ENCODE assay signal across 15 cellular contexts in the genomic region with DNA sequence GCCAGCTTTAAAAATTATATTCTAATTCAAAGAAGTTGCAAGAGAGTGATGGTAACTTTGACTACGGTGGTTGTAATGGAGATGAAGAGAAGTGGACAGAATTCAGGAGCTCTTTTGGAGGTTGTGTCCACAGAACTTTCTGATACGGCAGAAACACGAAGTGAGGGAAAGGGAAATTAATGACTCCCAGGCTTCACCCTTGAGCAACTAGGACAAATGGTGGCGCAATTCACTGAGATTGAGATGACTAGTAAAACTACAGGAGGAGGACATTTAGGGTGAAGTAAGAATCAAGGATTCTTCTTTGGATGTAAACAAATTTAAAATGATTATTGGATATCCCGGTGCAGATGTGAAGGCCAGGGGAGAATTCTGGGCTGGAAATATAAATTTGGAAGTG.
DNase-seq lines count a peak whose midpoint lies in the region; ATAC-seq, FAIRE-seq and TF ChIP-seq lines count a peak whose summit lies in the region.
"Had no signal": no experiment of that assay in that cellular context is flagged by ENCODE, and none has a peak within 500 bp of the region (broad histone marks: within the 10 kb centered on the region; RNA-seq: fewer than 3 reads in every experiment).

No MANE protein-coding gene starts in this region.

- DNase-seq in Right ventricle myocardium superior (no peak), cardiac septum (ENCODE audit: low spot score) (no peak), SKM-1 (lab: John Stamatoyannopoulos, UW; ENCODE audit: unreplicated experiment) (peak; percentile 5), HepG2 (ENCODE audit: low spot score) (no peak), upper lobe of right lung (no peak), D341Med (ENCODE audit: low spot score) (no peak)
- DNase-seq: activated CD4-positive, alpha-beta T cell treated with anti-CD3 and anti-CD28 coated beads for 1 hour; DMS79 treated with DMSO at 0.1 percent for 48 hours; islet precursor cell; SHP77 treated with DMSO at 0.1 percent for 48 hours had no signal

- H3K27ac ChIP-seq in HepG2 (ENCODE audit: extremely low read length, insufficient read depth, low read length) (no peak overlapping the region), upper lobe of right lung (peak overlapping the region; percentile 61)
- H3K27ac ChIP-seq: foreskin keratinocyte, KMS-11 had no signal

- H3K36me3 ChIP-seq in HepG2 (replicated peaks in 1 of 2; ENCODE audit: control insufficient read depth in 1 of 2, insufficient read depth in 2 of 2, low read length in 2 of 2): no peaks in the 10 kb centered on the region
- H3K36me3 ChIP-seq in upper lobe of right lung: no peaks in the 10 kb centered on the region

- no peak overlapping the region for H3K9ac ChIP-seq in HepG2 (ENCODE audit: insufficient read depth, low read depth, low read length)
- H3K9ac ChIP-seq: KMS-11 had no signal

- H3K4me1 ChIP-seq in HepG2 (ENCODE audit: insufficient read depth, low read length) (0 out of 2 replicates have a peak, but pooled peaks cover 11% of the 10 kb centered on the region), upper lobe of right lung (no peaks in the 10 kb centered on the region)

- no peaks in the 10 kb centered on the region for H3K79me2 ChIP-seq in HepG2 (ENCODE audit: insufficient read depth, low read length)

- no peak for TF ChIP-seq POLR2A in HepG2 (IDR thresholded peaks at IDR 0.05; ENCODE audit: insufficient read depth in 1 of 2, low read depth in 2 of 2, low read length in 2 of 2)

- H4K20me1 ChIP-seq in HepG2 (ENCODE audit: insufficient read depth, low read length): no peaks in the 10 kb centered on the region

- BruUV-seq in HepG2 (replicated peaks; lab: Mats Ljungman, UMichigan): no TSS peak

- 67% methylated on average over 5 of the region's 5 CpGs for WGBS in HepG2 (ENCODE audit: low lambda C conversion rate)

- peaks cover 0 to 6% of the 10 kb centered on the region in 2 experiments; a peak in 1 of 5 replicates for H3K27me3 ChIP-seq in HepG2 (ENCODE audit: control insufficient read depth in 1 of 2, insufficient read depth in 2 of 2, low read length in 2 of 2)
- H3K27me3 ChIP-seq in upper lobe of right lung: no peaks in the 10 kb centered on the region
- H3K27me3 ChIP-seq: foreskin keratinocyte had no signal

- no peaks in the 10 kb centered on the region for H3K9me3 ChIP-seq in HepG2 (ENCODE audit: low read length)
- no peaks in the 10 kb centered on the region for H3K9me3 ChIP-seq in upper lobe of right lung

- POLR2A ChIA-PET in HepG2 (lab: Yijun Ruan, JAX): no interaction called here

- TF ChIP-seq CTCF in HepG2 (CRISPR knock-in tag; IDR thresholded peaks at IDR 0.05) (no peak), upper lobe of right lung (IDR thresholded peaks at IDR 0.05) (no peak)

- intact Hi-C loops in Right ventricle myocardium superior (cut with DNase I) (no loop called here), cardiac septum (cut with DNase I) (loop anchor here (5.0 kb wide), 2 partner anchors 47 to 322 kb away; no protein-coding TSS in a partner anchor), HepG2 (cut with micrococcal nuclease; ENCODE audit: unreplicated experiment) (no loop called here), upper lobe of right lung (cut with DNase I) (loop anchor here (10.0 kb wide), 1 partner anchor 50 kb away; no protein-coding TSS in a partner anchor)

- no peak overlapping the region; the same call in 1 of the 2 replicates for H3K4me2 ChIP-seq in HepG2 (ENCODE audit: low read depth, low read length)

- ATAC-seq in Right ventricle myocardium superior (ENCODE audit: poor library complexity) (peak; percentile 59), HepG2 (no peak), upper lobe of right lung (peak; percentile 56), GM19035 (IDR thresholded peaks at IDR 0.05; ENCODE audit: unreplicated experiment) (no peak), HG03442 (IDR thresholded peaks at IDR 0.05; ENCODE audit: unreplicated experiment) (no peak)
- ATAC-seq: foreskin keratinocyte had no signal

- H3K4me3 ChIP-seq in HepG2 (replicated peaks in 1 of 3; ENCODE audit: insufficient read depth in 1 of 3, low read depth in 2 of 3, low read length in 3 of 3) (0 out of 6 replicates have a peak overlapping the region, but pooled peaks of 1 of the 3 experiments have one; percentile 50), upper lobe of right lung (no peak overlapping the region)

- in situ Hi-C loops in HepG2 (cut with HindIII; ENCODE audit: extremely low pct_ligation_motif_present, low pct_unique_long_range_greater_than_20kb): loop anchor here (5.0 kb wide), 1 partner anchor 322 kb away; no protein-coding TSS in a partner anchor

- CTCF ChIA-PET in HepG2 (lab: Yijun Ruan, JAX; ENCODE audit: low intra/inter-chr PET ratio, low total read pairs): interaction anchor here (3.3 kb wide), 1 partner anchor 321 kb away, joined by 17 read pairs; no protein-coding TSS in a partner anchor

- H2AFZ ChIP-seq in HepG2 (ENCODE audit: low read length): no peak overlapping the region

- TF ChIP-seq RAD21 in HepG2 (CRISPR knock-in tag; IDR thresholded peaks at IDR 0.05): no peak

- FAIRE-seq in HepG2 (lab: Jason Lieb, UNC): no peak
- FAIRE-seq: urothelium cell line had no signal

- TF ChIP-seq EP300 in HepG2 (IDR thresholded peaks at IDR 0.05; ENCODE audit: low read depth in 2 of 2, low read length in 2 of 2) (no peak), HepG2 (CRISPR knock-in tag; IDR thresholded peaks at IDR 0.05; ENCODE audit: borderline replicate concordance) (no peak)

TF ChIP-seq in HepG2, 621 proteins besides CTCF, POLR2A, EP300 and RAD21:
- 0 out of 2 replicates have a peak, but pooled peaks have one; percentile 25 for TF ChIP-seq CEBPG (CRISPR knock-in tag; IDR thresholded peaks at IDR 0.05)
- TF ChIP-seq PRMT3 (CRISPR knock-in tag; IDR thresholded peaks at IDR 0.05; ENCODE audit: borderline replicate concordance, low read depth): no peak
- peak; percentile 47; the same call in 1 of the 2 replicates for TF ChIP-seq CEBPB (IDR thresholded peaks at IDR 0.05; ENCODE audit: borderline replicate concordance, low read depth, low read length)
- TF ChIP-seq ZNF282 (IDR thresholded peaks at IDR 0.05; ENCODE audit: partially characterized antibody): no peak
- TF ChIP-seq, protein P1, sequence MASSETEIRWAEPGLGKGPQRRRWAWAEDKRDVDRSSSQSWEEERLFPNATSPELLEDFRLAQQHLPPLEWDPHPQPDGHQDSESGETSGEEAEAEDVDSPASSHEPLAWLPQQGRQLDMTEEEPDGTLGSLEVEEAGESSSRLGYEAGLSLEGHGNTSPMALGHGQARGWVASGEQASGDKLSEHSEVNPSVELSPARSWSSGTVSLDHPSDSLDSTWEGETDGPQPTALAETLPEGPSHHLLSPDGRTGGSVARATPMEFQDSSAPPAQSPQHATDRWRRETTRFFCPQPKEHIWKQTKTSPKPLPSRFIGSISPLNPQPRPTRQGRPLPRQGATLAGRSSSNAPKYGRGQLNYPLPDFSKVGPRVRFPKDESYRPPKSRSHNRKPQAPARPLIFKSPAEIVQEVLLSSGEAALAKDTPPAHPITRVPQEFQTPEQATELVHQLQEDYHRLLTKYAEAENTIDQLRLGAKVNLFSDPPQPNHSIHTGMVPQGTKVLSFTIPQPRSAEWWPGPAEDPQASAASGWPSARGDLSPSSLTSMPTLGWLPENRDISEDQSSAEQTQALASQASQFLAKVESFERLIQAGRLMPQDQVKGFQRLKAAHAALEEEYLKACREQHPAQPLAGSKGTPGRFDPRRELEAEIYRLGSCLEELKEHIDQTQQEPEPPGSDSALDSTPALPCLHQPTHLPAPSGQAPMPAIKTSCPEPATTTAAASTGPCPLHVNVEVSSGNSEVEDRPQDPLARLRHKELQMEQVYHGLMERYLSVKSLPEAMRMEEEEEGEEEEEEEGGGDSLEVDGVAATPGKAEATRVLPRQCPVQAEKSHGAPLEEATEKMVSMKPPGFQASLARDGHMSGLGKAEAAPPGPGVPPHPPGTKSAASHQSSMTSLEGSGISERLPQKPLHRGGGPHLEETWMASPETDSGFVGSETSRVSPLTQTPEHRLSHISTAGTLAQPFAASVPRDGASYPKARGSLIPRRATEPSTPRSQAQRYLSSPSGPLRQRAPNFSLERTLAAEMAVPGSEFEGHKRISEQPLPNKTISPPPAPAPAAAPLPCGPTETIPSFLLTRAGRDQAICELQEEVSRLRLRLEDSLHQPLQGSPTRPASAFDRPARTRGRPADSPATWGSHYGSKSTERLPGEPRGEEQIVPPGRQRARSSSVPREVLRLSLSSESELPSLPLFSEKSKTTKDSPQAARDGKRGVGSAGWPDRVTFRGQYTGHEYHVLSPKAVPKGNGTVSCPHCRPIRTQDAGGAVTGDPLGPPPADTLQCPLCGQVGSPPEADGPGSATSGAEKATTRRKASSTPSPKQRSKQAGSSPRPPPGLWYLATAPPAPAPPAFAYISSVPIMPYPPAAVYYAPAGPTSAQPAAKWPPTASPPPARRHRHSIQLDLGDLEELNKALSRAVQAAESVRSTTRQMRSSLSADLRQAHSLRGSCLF (CRISPR knock-in tag; IDR thresholded peaks at IDR 0.05; ENCODE audit: borderline replicate concordance): no peak

Comparison
In these comparisons a context has a peak if more than half of its experiments do, and no peak if none do; other contexts are left out.
1. intact Hi-C loops: an anchor here in cardiac septum (5.0 kb wide) and upper lobe of right lung (10.0 kb wide); none called in Right ventricle myocardium superior and HepG2.
2. ATAC-seq: peak in Right ventricle myocardium superior (single experiment) and upper lobe of right lung (single experiment); none in HepG2 (single experiment), GM19035 (single experiment) and HG03442 (single experiment).